ENCODE assay signal across 23 cellular contexts in the genomic region with DNA sequence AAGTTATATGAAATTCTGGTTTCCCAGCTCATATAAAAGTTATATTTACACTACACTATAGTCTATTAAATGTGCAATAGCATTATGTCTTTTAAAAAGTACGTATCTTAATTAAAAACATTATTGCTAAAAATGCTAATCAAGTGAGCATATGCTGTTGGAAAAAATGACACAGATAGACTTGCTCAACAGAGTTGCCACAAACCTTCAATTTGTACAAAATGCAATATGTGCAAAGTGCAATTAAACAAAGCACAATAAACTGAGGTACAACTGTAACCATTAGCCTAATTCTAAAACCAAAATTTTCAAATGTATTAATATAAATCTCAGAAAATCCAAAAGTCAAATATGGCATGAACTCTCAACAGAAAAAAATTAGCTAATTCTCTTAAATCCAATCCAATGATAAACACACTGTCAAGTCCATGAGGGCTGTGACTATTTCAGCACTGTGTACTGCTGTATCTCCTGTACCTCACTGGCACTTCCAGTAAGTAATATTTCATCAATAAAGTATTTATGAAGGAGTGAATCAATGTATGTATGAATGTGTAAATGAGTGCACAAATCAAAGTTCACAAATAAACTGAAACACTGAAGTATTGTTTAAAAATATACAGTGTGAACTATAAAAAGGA.
DNase-seq lines count a peak whose midpoint lies in the region; ATAC-seq, FAIRE-seq and TF ChIP-seq lines count a peak whose summit lies in the region.
"Had no signal": no experiment of that assay in that cellular context is flagged by ENCODE, and none has a peak within 500 bp of the region (broad histone marks: within the 10 kb centered on the region; RNA-seq: fewer than 3 reads in every experiment).

No MANE protein-coding gene starts in this region.

- H3K36me3 Mint-ChIP-seq in CD14-positive monocyte (peaks cover 3 to 6% of the 10 kb centered on the region in 2 donors), WTC11 (peaks cover 4% of the 10 kb centered on the region; the same call in 1 of the 2 replicates)

- H3K4me3 ChIP-seq in right lobe of liver: no peak overlapping the region
- H3K4me3 ChIP-seq: A549, GM23338, SK-N-MC had no signal

- DNase-seq in CD14-positive monocyte (ENCODE audit: low spot score) (no peak), GM19239 (ENCODE audit: insufficient read length, low spot score) (no peak), right lobe of liver (no peak), WTC11 (ENCODE audit: low spot score) (no peak), NCI-H2227 treated with DMSO at 0.1 percent for 48 hours (lab: John Stamatoyannopoulos, UW) (no peak)
- DNase-seq in activated CD4-positive, alpha-beta T cell treated with anti-CD3 and anti-CD28 coated beads for 4 hours: no peak
- no peak for DNase-seq in activated CD8-positive, alpha-beta memory T cell treated with anti-CD3 and anti-CD28 coated beads, Interleukin-2, amount 50 U/mL, for 4 hours
- DNase-seq: BE2C; CD4-positive, CD25-positive, alpha-beta regulatory T cell; DMS79; Karpas-422; NCI-H1092; NCI-H1436 treated with DMSO at 0.1 percent for 48 hours; NCI-H1930; NCI-H345; NCI-H524 treated with DMSO at 0.1 percent for 48 hours; Right ventricle myocardium superior; SW 1271 had no signal

- no peak overlapping the region for H3K4me3 Mint-ChIP-seq in CD14-positive monocyte
- no peak overlapping the region for H3K4me3 Mint-ChIP-seq in WTC11
- H3K4me3 Mint-ChIP-seq: CD4-positive, CD25-positive, alpha-beta regulatory T cell; GM23338; IgD-negative memory B cell had no signal

- WGBS in right lobe of liver (ENCODE audit: insufficient coverage, low coverage, low lambda C conversion rate, missing lambda C conversion rate): 37% methylated on average over 1 of the region's 1 CpG

- no peak for TF ChIP-seq POLR2A in right lobe of liver (IDR thresholded peaks at IDR 0.05)

- H3K4me1 Mint-ChIP-seq in CD14-positive monocyte: peaks cover 59% of the 10 kb centered on the region
- peaks cover 78% of the 10 kb centered on the region for H3K4me1 Mint-ChIP-seq in WTC11

- POLR2A ChIA-PET in WTC11 (lab: Charles Lee): no interaction called here

- no peaks in the 10 kb centered on the region for H3K9me3 ChIP-seq in right lobe of liver
- H3K9me3 ChIP-seq: A549, BE2C had no signal

- ATAC-seq in right lobe of liver (peak; percentile 47 to 60 (median 51)), WTC11 (no peak)
- ATAC-seq: A549, GM23338 had no signal

- intact Hi-C loops in CD14-positive monocyte (cut with micrococcal nuclease) (no loop called here), right lobe of liver (cut with DNase I) (no loop called here)

- no peaks in the 10 kb centered on the region for H3K36me3 ChIP-seq in right lobe of liver
- H3K36me3 ChIP-seq: BE2C had no signal

- H3K27me3 Mint-ChIP-seq in CD14-positive monocyte (ENCODE audit: low read depth in 3 of 3): peaks cover 0 to 2% (median 0%) of the 10 kb centered on the region in 3 donors
- H3K27me3 Mint-ChIP-seq in WTC11 (ENCODE audit: low read depth): no peaks in the 10 kb centered on the region
- H3K27me3 Mint-ChIP-seq: IgD-negative memory B cell had no signal

- peak overlapping the region; percentile 38 to 82 (median 49) for H3K27ac ChIP-seq in right lobe of liver
- H3K27ac ChIP-seq: A549, SK-N-MC had no signal

- peaks cover 0 to 29% (median 15%) of the 10 kb centered on the region in 4 donors for H3K4me1 ChIP-seq in right lobe of liver
- H3K4me1 ChIP-seq: A549, BE2C had no signal

- H3K9me3 Mint-ChIP-seq in CD14-positive monocyte: peaks cover 4 to 8% (median 6%) of the 10 kb centered on the region in 7 donors
- H3K9me3 Mint-ChIP-seq in WTC11: peaks cover 5% of the 10 kb centered on the region
- H3K9me3 Mint-ChIP-seq: IgD-negative memory B cell had no signal

- H3K27ac Mint-ChIP-seq in CD14-positive monocyte: peak overlapping the region; percentile 93 to 100 (median 96)
- no peak overlapping the region for H3K27ac Mint-ChIP-seq in WTC11
- H3K27ac Mint-ChIP-seq: CD4-positive, CD25-positive, alpha-beta regulatory T cell; GM23338; IgD-negative memory B cell had no signal

- CTCF ChIA-PET in WTC11 (lab: Charles Lee): no interaction called here

- FAIRE-seq in GM19239 (lab: Jason Lieb, UNC) (peak; percentile 18), TTC549 (lab: Jason Lieb, UNC) (peak; percentile 62)

- no peaks in the 10 kb centered on the region for H3K27me3 ChIP-seq in right lobe of liver
- H3K27me3 ChIP-seq: BE2C had no signal

- TF ChIP-seq CTCF in CD14-positive monocyte (IDR thresholded peaks at IDR 0.05): no peak
- TF ChIP-seq CTCF in right lobe of liver (IDR thresholded peaks at IDR 0.05): no peak
- no peak for TF ChIP-seq CTCF in WTC11 (IDR thresholded peaks at IDR 0.05)

TF ChIP-seq in WTC11, 78 proteins besides CTCF, POLR2A, EP300 and RAD21:
- TF ChIP-seq, protein P1, sequence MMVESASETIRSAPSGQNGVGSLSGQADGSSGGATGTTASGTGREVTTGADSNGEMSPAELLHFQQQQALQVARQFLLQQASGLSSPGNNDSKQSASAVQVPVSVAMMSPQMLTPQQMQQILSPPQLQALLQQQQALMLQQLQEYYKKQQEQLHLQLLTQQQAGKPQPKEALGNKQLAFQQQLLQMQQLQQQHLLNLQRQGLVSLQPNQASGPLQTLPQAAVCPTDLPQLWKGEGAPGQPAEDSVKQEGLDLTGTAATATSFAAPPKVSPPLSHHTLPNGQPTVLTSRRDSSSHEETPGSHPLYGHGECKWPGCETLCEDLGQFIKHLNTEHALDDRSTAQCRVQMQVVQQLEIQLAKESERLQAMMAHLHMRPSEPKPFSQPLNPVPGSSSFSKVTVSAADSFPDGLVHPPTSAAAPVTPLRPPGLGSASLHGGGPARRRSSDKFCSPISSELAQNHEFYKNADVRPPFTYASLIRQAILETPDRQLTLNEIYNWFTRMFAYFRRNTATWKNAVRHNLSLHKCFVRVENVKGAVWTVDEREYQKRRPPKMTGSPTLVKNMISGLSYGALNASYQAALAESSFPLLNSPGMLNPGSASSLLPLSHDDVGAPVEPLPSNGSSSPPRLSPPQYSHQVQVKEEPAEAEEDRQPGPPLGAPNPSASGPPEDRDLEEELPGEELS (CRISPR knock-in tag; IDR thresholded peaks at IDR 0.05): no peak
- TF ChIP-seq ETV6 (CRISPR knock-in tag; IDR thresholded peaks at IDR 0.05): no peak
- TF ChIP-seq NFATC4 (CRISPR knock-in tag; IDR thresholded peaks at IDR 0.05): no peak
- no peak for TF ChIP-seq KAT7 (CRISPR knock-in tag; IDR thresholded peaks at IDR 0.05; ENCODE audit: borderline replicate concordance)
- no peak for TF ChIP-seq ZNF671 (CRISPR knock-in tag; IDR thresholded peaks at IDR 0.05)
- TF ChIP-seq, protein P2, sequence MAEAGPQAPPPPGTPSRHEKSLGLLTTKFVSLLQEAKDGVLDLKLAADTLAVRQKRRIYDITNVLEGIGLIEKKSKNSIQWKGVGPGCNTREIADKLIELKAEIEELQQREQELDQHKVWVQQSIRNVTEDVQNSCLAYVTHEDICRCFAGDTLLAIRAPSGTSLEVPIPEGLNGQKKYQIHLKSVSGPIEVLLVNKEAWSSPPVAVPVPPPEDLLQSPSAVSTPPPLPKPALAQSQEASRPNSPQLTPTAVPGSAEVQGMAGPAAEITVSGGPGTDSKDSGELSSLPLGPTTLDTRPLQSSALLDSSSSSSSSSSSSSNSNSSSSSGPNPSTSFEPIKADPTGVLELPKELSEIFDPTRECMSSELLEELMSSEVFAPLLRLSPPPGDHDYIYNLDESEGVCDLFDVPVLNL (CRISPR knock-in tag; IDR thresholded peaks at IDR 0.05; ENCODE audit: borderline replicate concordance, low read depth): no peak
